Comparison of ENCODE assay signal across 1 cellular context in genomic region chr3:184154909-184155643, GRCh38.
TF ChIP-seq lines count a peak whose summit lies in the region.

Gene DVL3, plus strand, starts transcription at chr3:184155377. Its CDS starts 259 bp downstream, at chr3:184155636.

TF ChIP-seq in K562, 482 proteins besides CTCF, POLR2A, EP300 and RAD21 (continued from another document and continues in another):
- no peak for TF ChIP-seq ZHX1 (conservative IDR thresholded peaks at IDR 0.05; ENCODE audit: low read length)
- no peak for TF ChIP-seq ZNF311 (CRISPR knock-in tag; IDR thresholded peaks at IDR 0.05)
- 0 out of 2 replicates have a peak, but pooled peaks have one; percentile 18 for TF ChIP-seq CHD2 (IDR thresholded peaks at IDR 0.05; ENCODE audit: low read depth, low read length)
- TF ChIP-seq LEF1 (IDR thresholded peaks at IDR 0.05): no peak
- peak; percentile 13; the same call in 1 of the 2 replicates for TF ChIP-seq ZBTB1 (CRISPR knock-in tag; IDR thresholded peaks at IDR 0.05; ENCODE audit: borderline replicate concordance, low read depth)
- TF ChIP-seq ZKSCAN3 (CRISPR knock-in tag; IDR thresholded peaks at IDR 0.05): no peak
- TF ChIP-seq TOE1 (IDR thresholded peaks at IDR 0.05; ENCODE audit: borderline replicate concordance): 0 out of 2 replicates have a peak, but pooled peaks have one; percentile 41
- TF ChIP-seq TOE1 (CRISPR knock-in tag; IDR thresholded peaks at IDR 0.05; ENCODE audit: borderline replicate concordance, low read depth): no peak
- TF ChIP-seq PTRF (tag; IDR thresholded peaks at IDR 0.05): no peak
- TF ChIP-seq HIVEP1 (CRISPR knock-in tag; IDR thresholded peaks at IDR 0.05): no peak
- no peak for TF ChIP-seq NFATC3 (IDR thresholded peaks at IDR 0.05)
- no peak for TF ChIP-seq ZBTB8A (IDR thresholded peaks at IDR 0.05; ENCODE audit: partially characterized antibody)
- no peak for TF ChIP-seq SNRNP70 (optimal IDR thresholded peaks at IDR 0.05; ENCODE audit: low read depth, low read length)
- TF ChIP-seq YBX1 (IDR thresholded peaks at IDR 0.05): no peak
- no peak for TF ChIP-seq ZNF76 (CRISPR knock-in tag; IDR thresholded peaks at IDR 0.05; ENCODE audit: borderline replicate concordance)
- no peak for TF ChIP-seq SAP30 (IDR thresholded peaks at IDR 0.05; ENCODE audit: borderline replicate concordance, insufficient read depth, low read depth, low read length, poor library complexity, severe bottlenecking)
- peak; percentile 44; the same call in 1 of the 2 replicates for TF ChIP-seq KLF13 (tag; IDR thresholded peaks at IDR 0.05; ENCODE audit: borderline replicate concordance, low read depth)
- TF ChIP-seq GATA2 (CRISPR knock-in tag; IDR thresholded peaks at IDR 0.05): no peak
- TF ChIP-seq PURB (CRISPR knock-in tag; IDR thresholded peaks at IDR 0.05; ENCODE audit: low read depth): no peak
- no peak for TF ChIP-seq E4F1 (CRISPR knock-in tag; IDR thresholded peaks at IDR 0.05; ENCODE audit: borderline replicate concordance)
- peak in 1 of 2 experiments; percentile 99; a peak in 2 of 4 replicates for TF ChIP-seq ZNF639 (CRISPR knock-in tag; conservative IDR thresholded peaks at IDR 0.05 in 1 of 2, IDR thresholded peaks at IDR 0.05 in 1 of 2)
- no peak for TF ChIP-seq TEAD1 (CRISPR knock-in tag; IDR thresholded peaks at IDR 0.05)
- TF ChIP-seq ZNF507 (tag; conservative IDR thresholded peaks at IDR 0.05): no peak
- TF ChIP-seq ZNF140 (CRISPR knock-in tag; IDR thresholded peaks at IDR 0.05): no peak
- no peak for TF ChIP-seq DNMT1 (IDR thresholded peaks at IDR 0.05)
- TF ChIP-seq ARID4B (CRISPR knock-in tag; IDR thresholded peaks at IDR 0.05): no peak
- TF ChIP-seq ZNF449 (CRISPR knock-in tag; IDR thresholded peaks at IDR 0.05): no peak
- no peak for TF ChIP-seq NCOR1 (IDR thresholded peaks at IDR 0.05)
- no peak for TF ChIP-seq PTBP1 (IDR thresholded peaks at IDR 0.05; ENCODE audit: low read depth, low read length)
- TF ChIP-seq FOXK2 (conservative IDR thresholded peaks at IDR 0.05 in 1 of 2, IDR thresholded peaks at IDR 0.05 in 1 of 2; ENCODE audit: low read depth in 2 of 2): no peak
- TF ChIP-seq SIN3B (IDR thresholded peaks at IDR 0.05; ENCODE audit: low read depth): no peak
- no peak for TF ChIP-seq POU5F1 (IDR thresholded peaks at IDR 0.05; ENCODE audit: borderline replicate concordance, low read depth, low read length, partially characterized antibody)
- no peak for TF ChIP-seq DLX4 (CRISPR knock-in tag; IDR thresholded peaks at IDR 0.05)
- no peak for TF ChIP-seq BCOR (IDR thresholded peaks at IDR 0.05)
- TF ChIP-seq CC2D1A (IDR thresholded peaks at IDR 0.05): peak; percentile 95
- TF ChIP-seq ZBTB40 (IDR thresholded peaks at IDR 0.05): no peak
- no peak for TF ChIP-seq ZBTB40 (CRISPR knock-in tag; IDR thresholded peaks at IDR 0.05)
- TF ChIP-seq ZBTB9 (CRISPR knock-in tag; IDR thresholded peaks at IDR 0.05): no peak
